Comparison of ENCODE assay signal across 7 cellular contexts in the genomic region with DNA sequence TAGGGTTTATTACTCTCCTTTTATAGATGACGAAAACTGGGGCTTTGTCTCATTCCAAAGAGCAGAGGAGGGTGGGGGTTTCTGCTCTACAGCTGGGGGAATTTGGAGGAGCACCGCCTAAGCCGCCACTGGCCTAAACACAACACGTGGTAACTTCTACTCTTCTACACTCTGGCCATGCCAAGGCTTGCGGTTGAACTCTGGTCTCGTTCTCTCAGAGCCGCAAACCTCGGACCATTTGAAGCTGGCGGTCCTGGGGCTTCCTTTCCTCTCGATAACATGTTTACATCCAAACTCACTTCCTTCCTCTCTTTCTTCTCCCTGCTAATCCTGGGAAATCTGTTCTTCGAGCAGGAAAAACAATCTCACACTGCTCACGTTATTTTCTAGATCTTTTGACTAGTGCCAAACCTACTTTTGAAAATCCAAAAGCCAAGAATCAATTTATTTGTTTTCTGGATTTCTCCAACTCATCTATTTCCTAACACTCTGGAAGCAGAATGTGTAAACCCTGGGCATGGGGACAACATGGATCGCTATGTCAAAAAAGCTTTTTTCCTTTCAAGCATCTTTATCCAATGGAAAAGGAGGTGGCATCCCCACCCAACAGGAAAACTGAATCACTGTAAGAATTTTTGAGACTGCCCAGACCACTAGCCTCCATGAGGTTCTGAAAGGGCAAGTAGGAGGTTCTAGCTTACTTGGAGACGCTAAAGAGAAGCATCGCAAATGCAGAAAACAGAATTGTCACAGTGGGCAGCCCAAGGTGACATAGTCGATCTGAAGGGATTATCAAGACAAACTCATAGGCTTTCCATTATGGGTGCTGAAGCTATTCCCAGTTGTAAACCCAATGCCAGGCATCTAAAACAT. TPM values are rescaled to one million over a fixed set of nuclear protein-coding genes. Genes with fewer than 3 reads are reported as not detected.
DNase-seq lines count a peak whose midpoint lies in the region; ATAC-seq, FAIRE-seq and TF ChIP-seq lines count a peak whose summit lies in the region.

No MANE protein-coding gene starts in this region.

- H3K9me3 Mint-ChIP-seq in T-helper 2 cell treated with Interferon-gamma antibody and Interleukin-4, amounts not matched to agents 5 μg/mL and 100 μg/mL, for 36 hours, result no peaks in the 10 kb centered on the region
- peaks cover 3% of the 10 kb centered on the region for H3K9me3 Mint-ChIP-seq in astrocyte (ENCODE audit: unreplicated experiment)

- H3K27me3 ChIP-seq in Karpas-422 (ENCODE audit: low read length), result no peaks in the 10 kb centered on the region
- H3K27me3 ChIP-seq in astrocyte (ENCODE audit: insufficient read depth, low read length), result no peaks in the 10 kb centered on the region
- H3K27me3 ChIP-seq in iPS-20b (ENCODE audit: insufficient read depth, low read length), result peaks cover 14% of the 10 kb centered on the region
- no peaks in the 10 kb centered on the region for H3K27me3 ChIP-seq in small intestine (ENCODE audit: control insufficient read depth in 2 of 2, insufficient read depth in 2 of 2, low read length in 2 of 2)

- FAIRE-seq in astrocyte (lab: Jason Lieb, UNC), result no peak
- no peak for FAIRE-seq in small intestine (lab: Jason Lieb, UNC)

- H3K4me1 Mint-ChIP-seq in T-helper 2 cell treated with Interferon-gamma antibody and Interleukin-4, amounts not matched to agents 5 μg/mL and 100 μg/mL, for 36 hours (ENCODE audit: low read depth), result peaks cover 55% of the 10 kb centered on the region
- H3K4me1 Mint-ChIP-seq in astrocyte (ENCODE audit: low read depth, unreplicated experiment), result peaks cover 7% of the 10 kb centered on the region

- H3K4me3 ChIP-seq in Karpas-422 (ENCODE audit: low read length) (peak overlapping the region; percentile 65), astrocyte (ENCODE audit: insufficient read depth, low read depth, low read length) (peak overlapping the region; percentile 71), iPS-20b (ENCODE audit: low read length) (peak overlapping the region; percentile 84), small intestine (ENCODE audit: low read depth in 1 of 2, low read length in 2 of 2) (no peak overlapping the region)

- 18 to 25% (median 23%) methylated on average over 16 of the region's 16 CpGs for WGBS in small intestine, 3 donors

- peak overlapping the region; percentile 100 for H3K27ac Mint-ChIP-seq in T-helper 2 cell treated with Interferon-gamma antibody and Interleukin-4, amounts not matched to agents 5 μg/mL and 100 μg/mL, for 36 hours
- H3K27ac Mint-ChIP-seq in astrocyte (ENCODE audit: unreplicated experiment), result peak overlapping the region; percentile 97

- no peaks in the 10 kb centered on the region for H4K20me1 ChIP-seq in Karpas-422 (ENCODE audit: insufficient read depth, low read depth, low read length)
- H4K20me1 ChIP-seq in astrocyte (ENCODE audit: insufficient read depth, low read length), result no peaks in the 10 kb centered on the region

- peaks cover 2% of the 10 kb centered on the region for H3K36me3 Mint-ChIP-seq in T-helper 2 cell treated with Interferon-gamma antibody and Interleukin-4, amounts not matched to agents 5 μg/mL and 100 μg/mL, for 36 hours (ENCODE audit: low read depth)
- H3K36me3 Mint-ChIP-seq in astrocyte (ENCODE audit: low read depth, unreplicated experiment), result no peaks in the 10 kb centered on the region

- H3K27me3 Mint-ChIP-seq in T-helper 2 cell treated with Interferon-gamma antibody and Interleukin-4, amounts not matched to agents 5 μg/mL and 100 μg/mL, for 36 hours (ENCODE audit: low read depth), result peaks cover 5% of the 10 kb centered on the region
- H3K27me3 Mint-ChIP-seq in astrocyte (ENCODE audit: low read depth, unreplicated experiment), result no peaks in the 10 kb centered on the region

- H3K9me2 ChIP-seq in Karpas-422 (replicated peaks; ENCODE audit: insufficient read depth, low read length), result no peaks in the 10 kb centered on the region

- H3K36me3 ChIP-seq in Karpas-422 (ENCODE audit: insufficient read depth, low read length), result no peaks in the 10 kb centered on the region
- H3K36me3 ChIP-seq in astrocyte (ENCODE audit: insufficient read depth, low read length), result no peaks in the 10 kb centered on the region
- no peaks in the 10 kb centered on the region for H3K36me3 ChIP-seq in iPS-20b (ENCODE audit: insufficient read depth, low read depth, low read length)
- H3K36me3 ChIP-seq in small intestine (ENCODE audit: control insufficient read depth in 2 of 2, insufficient read depth in 2 of 2, low read length in 2 of 2), result no peaks in the 10 kb centered on the region

- ATAC-seq in GM18873 (IDR thresholded peaks at IDR 0.05; ENCODE audit: low FRiP score, unreplicated experiment) (peak; percentile 20), GM19467 (IDR thresholded peaks at IDR 0.05; ENCODE audit: unreplicated experiment) (no peak)

- peak overlapping the region; percentile 83 for H2AFZ ChIP-seq in Karpas-422 (ENCODE audit: low read length)
- peak overlapping the region; percentile 29 for H2AFZ ChIP-seq in astrocyte (ENCODE audit: low read depth, low read length)

- TF ChIP-seq CTCF in astrocyte (IDR thresholded peaks at IDR 0.05; ENCODE audit: insufficient read depth, low read depth, low read length), result no peak

- H3K9me3 ChIP-seq in Karpas-422 (ENCODE audit: low read length) (no peaks in the 10 kb centered on the region), astrocyte (ENCODE audit: insufficient read depth, low read depth, low read length) (no peaks in the 10 kb centered on the region), iPS-20b (ENCODE audit: insufficient read depth, low read depth, low read length) (no peaks in the 10 kb centered on the region), small intestine (ENCODE audit: control insufficient read depth, low read depth) (no peaks in the 10 kb centered on the region)

- no peak for DNase-seq in Karpas-422
- DNase-seq in T-helper 2 cell treated with Interferon-gamma antibody and Interleukin-4, amounts not matched to agents 5 μg/mL and 100 μg/mL, for 36 hours (ENCODE audit: low spot score), result peak; percentile 88
- peak; percentile 93 for DNase-seq in astrocyte (ENCODE audit: low read depth)
- DNase-seq in small intestine, result peak; percentile 75

- H3K9ac ChIP-seq in Karpas-422 (ENCODE audit: low read length), result peak overlapping the region; percentile 70
- peak overlapping the region; percentile 89 for H3K9ac ChIP-seq in astrocyte (ENCODE audit: low read length)
- peak overlapping the region; percentile 74; the same call in 1 of the 2 replicates for H3K9ac ChIP-seq in iPS-20b (ENCODE audit: low read depth, low read length)

- H3K4me2 ChIP-seq in Karpas-422 (ENCODE audit: low read depth, low read length, poor library complexity, severe bottlenecking) (peak overlapping the region; percentile 93), astrocyte (ENCODE audit: low read length) (peak overlapping the region; percentile 95)

- H3K79me2 ChIP-seq in Karpas-422 (ENCODE audit: low read length) (no peaks in the 10 kb centered on the region), astrocyte (ENCODE audit: insufficient read depth, low read length) (no peaks in the 10 kb centered on the region)

- peak overlapping the region; percentile 90 for H3K4me3 Mint-ChIP-seq in T-helper 2 cell treated with Interferon-gamma antibody and Interleukin-4, amounts not matched to agents 5 μg/mL and 100 μg/mL, for 36 hours
- H3K4me3 Mint-ChIP-seq in astrocyte (ENCODE audit: unreplicated experiment), result peak overlapping the region; percentile 90

- peak overlapping the region; percentile 70; the same call in 1 of the 2 replicates for H3K27ac ChIP-seq in Karpas-422 (ENCODE audit: low read length)
- H3K27ac ChIP-seq in astrocyte (ENCODE audit: low read depth, low read length), result peak overlapping the region; percentile 97
- H3K27ac ChIP-seq in iPS-20b (ENCODE audit: low read length), result no peak overlapping the region
- peak overlapping the region; percentile 35 to 95 for H3K27ac ChIP-seq in small intestine (ENCODE audit: low read depth in 1 of 2, low read length in 1 of 2)

- peaks cover 39% of the 10 kb centered on the region for H3K4me1 ChIP-seq in Karpas-422 (ENCODE audit: low read length)
- peaks cover 25% of the 10 kb centered on the region for H3K4me1 ChIP-seq in astrocyte (ENCODE audit: insufficient read depth, low read length)
- peaks cover 10% of the 10 kb centered on the region for H3K4me1 ChIP-seq in iPS-20b (ENCODE audit: insufficient read depth, low read length)
- peaks cover 8% of the 10 kb centered on the region in 2 donors for H3K4me1 ChIP-seq in small intestine (ENCODE audit: control insufficient read depth in 2 of 2, insufficient read depth in 1 of 2, low read depth in 1 of 2, low read length in 1 of 2)

RNA-seq across cellular contexts. Expression of a gene that starts 13.6 kb away (rescaled TPM):
- total RNA-seq in Karpas-422 (2014; rRNA removed; shearing (Covaris generic); ENCODE audit: low replicate concordance), result 12.1 and 16.0 TPM in 2 replicates
- total RNA-seq in astrocyte, result 20.9 and 24.4 TPM in 2 replicates
- 1 to 10 TPM; 2.4 to 7.1 (median 4.5) TPM for polyA plus RNA-seq in small intestine

RNA-seq across cellular contexts. Expression of a gene that starts 30.2 kb away (rescaled TPM):
- total RNA-seq in Karpas-422 (2014; rRNA removed; shearing (Covaris generic); ENCODE audit: low replicate concordance), result not detected in 2 replicates
- not detected in 2 replicates for total RNA-seq in astrocyte
- polyA plus RNA-seq in small intestine, result under 1 TPM in 1 of 3 donors, not detected in 2; 0.01 TPM

Comparison
In these comparisons a context has a peak if more than half of its experiments do, and no peak if none do; other contexts are left out.
1. H3K4me3 ChIP-seq: peak in Karpas-422 (single experiment), astrocyte (single experiment) and iPS-20b (single experiment); none in small intestine (0 of 2).
2. Peak in every context shown above with its lines, with median percentiles within 50 percentile points of each other: H3K9ac ChIP-seq.